Comparison of ENCODE assay signal across 31 cellular contexts in the genomic region with DNA sequence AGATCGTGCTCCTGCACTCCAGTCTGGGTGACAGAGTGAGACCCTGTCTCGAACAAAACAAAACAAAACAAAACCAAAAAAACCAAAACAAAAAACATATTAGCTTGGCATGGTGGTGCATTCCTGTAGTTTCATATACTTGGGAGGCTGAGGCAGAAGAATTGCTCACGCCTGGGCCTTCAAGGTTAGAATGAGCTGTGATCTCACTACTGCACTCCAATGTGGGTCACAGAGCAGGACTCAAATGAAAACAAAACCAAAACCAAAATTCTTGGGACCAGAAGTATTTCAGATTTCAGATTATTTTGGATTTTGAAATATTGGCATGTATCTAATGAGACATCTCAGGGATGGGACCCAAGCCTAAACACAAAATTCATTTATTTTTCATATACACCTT.
"Had no signal": no experiment of that assay in that cellular context is flagged by ENCODE, and none has a peak within 500 bp of the region (broad histone marks: within the 10 kb centered on the region; RNA-seq: fewer than 3 reads in every experiment).

No MANE protein-coding gene starts in this region.

- H3K27ac ChIP-seq: adrenal gland, dorsolateral prefrontal cortex, esophagus muscularis mucosa, foreskin keratinocyte, gastrocnemius medialis, heart left ventricle, WERI-Rb-1 had no signal

- H3K4me1 ChIP-seq: adrenal gland, esophagus muscularis mucosa, foreskin keratinocyte, gastrocnemius medialis had no signal

- H3K4me3 ChIP-seq: adrenal gland, ascending aorta, coronary artery, dorsolateral prefrontal cortex, esophagus muscularis mucosa, gastrocnemius medialis, heart left ventricle had no signal

- H3K27me3 ChIP-seq: adrenal gland, ascending aorta, dorsolateral prefrontal cortex, esophagus muscularis mucosa, foreskin keratinocyte, gastrocnemius medialis, heart left ventricle had no signal

- ATAC-seq: activated CD4-positive, alpha-beta T cell treated with anti-CD3 and anti-CD28 coated beads for 36 hours; activated CD8-positive, alpha-beta memory T cell treated with anti-CD3 and anti-CD28 coated beads, Interleukin-2, amount 10 ng/mL, durations not matched to agents 7 days and 5 days; activated CD8-positive, alpha-beta T cell treated with anti-CD3 and anti-CD28 coated beads, Interleukin-2, amount 10 ng/mL, durations not matched to agents 7 days and 5 days; activated naive CD8-positive, alpha-beta T cell treated with anti-CD3 and anti-CD28 coated beads, Interleukin-2, amount 50 U/mL, for 24 hours; foreskin keratinocyte; gastrocnemius medialis; heart left ventricle; T-helper 17 cell had no signal

- DNase-seq: activated B cell treated with CpG ODN at 0.5 μM for 24 hours; activated CD4-positive, alpha-beta memory T cell treated with anti-CD3 and anti-CD28 coated beads for 36 hours; activated CD4-positive, alpha-beta T cell treated with anti-CD3 and anti-CD28 coated beads for 36 hours; activated CD4-positive, alpha-beta T cell treated with anti-CD3 and anti-CD28 coated beads, Interleukin-2, amount 10 ng/mL, durations not matched to agents 24 days and 14 days; activated CD4-positive, CD25-positive, alpha-beta regulatory T cell treated with anti-CD3 and anti-CD28 coated beads, Interleukin-2, amount 50 U/mL, for 72 hours; activated CD8-positive, alpha-beta memory T cell treated with anti-CD3 and anti-CD28 coated beads, Interleukin-2, amount 10 ng/mL, durations not matched to agents 7 days and 5 days; activated CD8-positive, alpha-beta memory T cell treated with anti-CD3 and anti-CD28 coated beads, Interleukin-2, amount 50 U/mL, for 4 hours; activated CD8-positive, alpha-beta T cell treated with anti-CD3 and anti-CD28 coated beads, Interleukin-2, amount 10 ng/mL, durations not matched to agents 7 days and 5 days; activated gamma-delta T cell; activated naive CD4-positive, alpha-beta T cell; activated naive CD8-positive, alpha-beta T cell treated with anti-CD3 and anti-CD28 coated beads for 36 hours; activated naive CD8-positive, alpha-beta T cell treated with anti-CD3 and anti-CD28 coated beads, Interleukin-2, amount 50 U/mL, for 24 hours; activated T-cell treated with anti-CD3 and anti-CD28 coated beads, Interleukin-2, amount 50 U/mL, for 1 hour; activated T-cell treated with anti-CD3 and anti-CD28 coated beads, Interleukin-2, amount 50 U/mL, for 48 hours; amygdala; dorsolateral prefrontal cortex; effector memory CD4-positive, alpha-beta T cell; erythroblast; foreskin keratinocyte; gastrocnemius medialis; glutamatergic neuron; heart left ventricle; T-helper 1 cell; T-helper 17 cell; T1000; WERI-Rb-1 had no signal

- H3K36me3 ChIP-seq: adrenal gland, ascending aorta, esophagus muscularis mucosa, gastrocnemius medialis, heart left ventricle, WERI-Rb-1 had no signal

- H3K9me3 ChIP-seq: adrenal gland, ascending aorta, esophagus muscularis mucosa, gastrocnemius medialis had no signal

- FAIRE-seq: bronchial epithelial cell had no signal
